Comparison of ENCODE assay signal across 9 cellular contexts in the genomic region with DNA sequence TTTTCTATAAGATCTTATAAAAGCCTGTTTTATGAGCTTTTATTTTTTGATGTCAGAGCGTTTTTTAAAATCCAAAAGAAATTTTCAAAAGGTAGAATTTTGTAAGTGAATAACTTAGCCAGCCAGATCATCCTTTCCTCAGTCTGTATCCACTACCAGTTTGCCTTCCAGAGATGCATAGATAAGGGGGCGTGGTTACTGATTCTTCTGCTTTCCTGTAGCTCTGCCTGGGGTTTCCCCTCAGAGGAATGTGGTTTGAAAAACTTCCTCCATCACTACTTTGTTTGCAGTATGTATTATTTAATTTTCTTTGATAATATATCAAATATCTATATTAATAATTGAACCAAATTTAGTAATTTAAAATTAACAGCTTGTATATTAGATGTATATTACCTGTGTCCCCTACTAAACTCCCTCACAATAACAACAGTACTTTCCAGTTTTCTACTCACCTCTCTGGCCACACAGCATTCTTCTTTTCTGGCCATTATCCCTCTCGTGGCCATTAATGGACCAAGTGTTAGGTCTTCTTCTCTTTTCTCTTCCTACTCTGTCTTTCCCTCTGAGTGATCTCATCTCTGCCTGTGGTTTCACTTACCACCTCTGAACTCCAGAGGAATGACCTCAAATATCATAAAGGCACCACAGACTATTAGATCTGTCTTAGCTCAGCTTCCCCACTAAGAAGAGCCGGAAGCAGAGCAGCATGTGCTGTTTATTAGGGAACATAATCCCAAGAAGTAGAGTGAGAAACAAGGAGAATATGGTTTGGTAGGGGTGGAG.
DNase-seq lines count a peak whose midpoint lies in the region; ATAC-seq lines count a peak whose summit lies in the region.
"Had no signal": no experiment of that assay in that cellular context is flagged by ENCODE, and none has a peak within 500 bp of the region (broad histone marks: within the 10 kb centered on the region; RNA-seq: fewer than 3 reads in every experiment).

No MANE protein-coding gene starts in this region.

- H3K27ac Mint-ChIP-seq in naive thymus-derived CD4-positive, alpha-beta T cell: peak overlapping the region in 2 of 9 donors; percentile 5 to 78
- H3K27ac Mint-ChIP-seq in immature natural killer cell: peak overlapping the region in 3 of 6 donors; percentile 3 to 36 (median 8)

- POLR2A ChIA-PET in naive thymus-derived CD4-positive, alpha-beta T cell (lab: Charles Lee): interaction anchor here (0.6 kb wide), 1 partner anchor 375 kb away, joined by 4 read pairs; no protein-coding TSS in a partner anchor

- DNase-seq in SKM-1 (lab: John Stamatoyannopoulos, UW; ENCODE audit: unreplicated experiment): peak; percentile 40
- DNase-seq in naive thymus-derived CD4-positive, alpha-beta T cell: peak in 7 of 9 donors; percentile 11 to 48 (median 40)
- DNase-seq in immature natural killer cell: no peak
- no peak for DNase-seq in globus pallidus (ENCODE audit: low spot score)
- no peak for DNase-seq in GM19240 (ENCODE audit: insufficient read length, low spot score)

- no peaks in the 10 kb centered on the region for H3K27me3 ChIP-seq in naive thymus-derived CD4-positive, alpha-beta T cell (ENCODE audit: control insufficient read depth in 2 of 2, insufficient read depth in 2 of 2, low read length in 2 of 2)

- H3K36me3 ChIP-seq in naive thymus-derived CD4-positive, alpha-beta T cell (ENCODE audit: control insufficient read depth in 2 of 3, insufficient read depth in 3 of 3, low read length in 3 of 3): no peaks in the 10 kb centered on the region

- intact Hi-C loops in naive thymus-derived CD4-positive, alpha-beta T cell (cut with micrococcal nuclease): loop anchor here in 1 of 2 donors (1.0 kb wide), 2 partner anchors 11 to 239 kb away; partner anchors contain the start of gene UBE2E2

- peak overlapping the region in 9 of 10 donors; percentile 5 to 65 (median 32) for H3K4me3 Mint-ChIP-seq in naive thymus-derived CD4-positive, alpha-beta T cell
- peak overlapping the region in 2 of 5 donors; percentile 2 to 22 for H3K4me3 Mint-ChIP-seq in immature natural killer cell
- H3K4me3 Mint-ChIP-seq: neural crest cell had no signal

- H3K27ac ChIP-seq in naive thymus-derived CD4-positive, alpha-beta T cell (ENCODE audit: low read depth, low read length): no peak overlapping the region

- CTCF ChIA-PET in naive thymus-derived CD4-positive, alpha-beta T cell (lab: Charles Lee): interaction anchor here (1.0 kb wide), 1 partner anchor 9 kb away, joined by 3 read pairs; no protein-coding TSS in a partner anchor

- peak; percentile 60 for ATAC-seq in GM18909 (IDR thresholded peaks at IDR 0.05; ENCODE audit: poor library complexity, unreplicated experiment)
- ATAC-seq in HG02981 (IDR thresholded peaks at IDR 0.05; ENCODE audit: unreplicated experiment): peak; percentile 45
- peak; percentile 90 for ATAC-seq in naive thymus-derived CD4-positive, alpha-beta T cell
- ATAC-seq in HG03135 (IDR thresholded peaks at IDR 0.05; ENCODE audit: unreplicated experiment): no peak

- no peaks in the 10 kb centered on the region for H3K9me3 ChIP-seq in naive thymus-derived CD4-positive, alpha-beta T cell (ENCODE audit: control insufficient read depth in 2 of 3, low read length in 3 of 3)

- H3K9me3 Mint-ChIP-seq in naive thymus-derived CD4-positive, alpha-beta T cell: no peaks in the 10 kb centered on the region
- H3K9me3 Mint-ChIP-seq in immature natural killer cell: no peaks in the 10 kb centered on the region
- H3K9me3 Mint-ChIP-seq: neural crest cell had no signal

- H3K4me1 ChIP-seq in naive thymus-derived CD4-positive, alpha-beta T cell (ENCODE audit: control insufficient read depth in 2 of 2, insufficient read depth in 2 of 2, low read length in 2 of 2): peaks cover 0 to 26% of the 10 kb centered on the region in 2 donors

- peaks cover 20 to 60% (median 49%) of the 10 kb centered on the region in 7 donors for H3K4me1 Mint-ChIP-seq in naive thymus-derived CD4-positive, alpha-beta T cell
- H3K4me1 Mint-ChIP-seq in immature natural killer cell: peaks cover 26 to 40% of the 10 kb centered on the region in 2 donors

- peaks cover 0 to 9% (median 0%) of the 10 kb centered on the region in 5 donors for H3K27me3 Mint-ChIP-seq in naive thymus-derived CD4-positive, alpha-beta T cell
- peaks cover 0 to 3% (median 2%) of the 10 kb centered on the region in 3 donors for H3K27me3 Mint-ChIP-seq in immature natural killer cell (ENCODE audit: low read depth in 3 of 3)

- H3K4me3 ChIP-seq in naive thymus-derived CD4-positive, alpha-beta T cell (ENCODE audit: low read length): no peak overlapping the region

- no peaks in the 10 kb centered on the region for H3K36me3 Mint-ChIP-seq in naive thymus-derived CD4-positive, alpha-beta T cell
- no peaks in the 10 kb centered on the region for H3K36me3 Mint-ChIP-seq in immature natural killer cell

Comparison
In these comparisons a context has a peak if more than half of its experiments do, and no peak if none do; other contexts are left out.
1. DNase-seq: peak in SKM-1 (single experiment) and naive thymus-derived CD4-positive, alpha-beta T cell (7 of 9); none in immature natural killer cell (0 of 3), globus pallidus (single experiment) and GM19240 (single experiment).